ENCODE assay signal across 18 cellular contexts in the genomic region with DNA sequence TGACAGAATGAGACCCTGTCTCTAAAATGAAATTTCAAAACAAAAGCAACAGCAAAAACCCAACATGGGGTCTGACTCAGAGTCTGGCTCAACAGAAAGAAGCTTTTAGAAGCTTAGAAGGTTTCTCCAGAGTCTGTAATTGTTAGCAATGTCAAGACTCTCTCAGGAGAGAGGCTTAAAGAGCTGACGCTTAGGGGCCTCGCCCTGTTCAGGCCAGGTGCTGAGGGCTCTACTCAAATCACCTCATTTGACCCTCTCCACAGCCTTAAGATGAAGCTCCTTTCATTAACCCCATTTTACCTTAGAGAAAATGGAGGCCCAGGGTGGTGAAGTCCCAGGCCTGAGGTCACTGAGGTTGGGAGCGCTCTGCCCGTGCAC. TPM values are rescaled to one million over a fixed set of nuclear protein-coding genes. Genes with fewer than 3 reads are reported as not detected.
"Had no signal": no experiment of that assay in that cellular context is flagged by ENCODE, and none has a peak within 500 bp of the region (broad histone marks: within the 10 kb centered on the region; RNA-seq: fewer than 3 reads in every experiment).

No MANE protein-coding gene starts in this region.

- H3K9me3 ChIP-seq: neutrophil, sigmoid colon, stomach had no signal

- H3K36me3 ChIP-seq: neutrophil, sigmoid colon, stomach had no signal

- H3K27me3 ChIP-seq: dorsolateral prefrontal cortex, sigmoid colon had no signal

- H3K4me3 ChIP-seq: dorsolateral prefrontal cortex, hepatocyte, sigmoid colon, skin epidermis, stomach had no signal

- DNase-seq: cortex of kidney; effector CD8-positive, alpha-beta T cell; foreskin melanocyte; left cardiac atrium; nephron progenitor cell; stimulated activated CD4-positive, alpha-beta T cell treated with anti-CD3 and anti-CD28 coated beads, Interleukin-2, amount 100 ng/mL, for 24 hours; stimulated activated naive CD4-positive, alpha-beta T cell; stomach; substantia nigra; trophoblast cell had no signal

- H3K27ac ChIP-seq: dorsolateral prefrontal cortex, hepatocyte, neutrophil, sigmoid colon, skin epidermis, stomach had no signal

- ATAC-seq: left cardiac atrium; left ventricle myocardium superior; naive thymus-derived CD4-positive, alpha-beta T cell had no signal

RNA-seq across cellular contexts. Expression of a gene that starts 5.3 kb away (rescaled TPM):
- total RNA-seq: naive thymus-derived CD4-positive, alpha-beta T cell had no signal

RNA-seq across cellular contexts. Expression of a gene that starts 9.4 kb away (rescaled TPM):
- total RNA-seq: left ventricle myocardium superior, mononuclear cell had no signal
